ENCODE assay signal across 1 cellular context in genomic region chr4:163565228-163566040, GRCh38.
TF ChIP-seq lines count a peak whose summit lies in the region.

No MANE protein-coding gene starts in this region.

TF ChIP-seq in WTC11, 78 proteins besides CTCF, POLR2A, EP300 and RAD21 (continued from another document):
- TF ChIP-seq, protein P1, sequence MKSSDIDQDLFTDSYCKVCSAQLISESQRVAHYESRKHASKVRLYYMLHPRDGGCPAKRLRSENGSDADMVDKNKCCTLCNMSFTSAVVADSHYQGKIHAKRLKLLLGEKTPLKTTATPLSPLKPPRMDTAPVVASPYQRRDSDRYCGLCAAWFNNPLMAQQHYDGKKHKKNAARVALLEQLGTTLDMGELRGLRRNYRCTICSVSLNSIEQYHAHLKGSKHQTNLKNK (CRISPR knock-in tag; IDR thresholded peaks at IDR 0.05): no peak
- TF ChIP-seq JAZF1 (CRISPR knock-in tag; IDR thresholded peaks at IDR 0.05) (no peak), ZNF671 (CRISPR knock-in tag; IDR thresholded peaks at IDR 0.05) (no peak)
